ENCODE assay signal across 1 cellular context in the genomic region with DNA sequence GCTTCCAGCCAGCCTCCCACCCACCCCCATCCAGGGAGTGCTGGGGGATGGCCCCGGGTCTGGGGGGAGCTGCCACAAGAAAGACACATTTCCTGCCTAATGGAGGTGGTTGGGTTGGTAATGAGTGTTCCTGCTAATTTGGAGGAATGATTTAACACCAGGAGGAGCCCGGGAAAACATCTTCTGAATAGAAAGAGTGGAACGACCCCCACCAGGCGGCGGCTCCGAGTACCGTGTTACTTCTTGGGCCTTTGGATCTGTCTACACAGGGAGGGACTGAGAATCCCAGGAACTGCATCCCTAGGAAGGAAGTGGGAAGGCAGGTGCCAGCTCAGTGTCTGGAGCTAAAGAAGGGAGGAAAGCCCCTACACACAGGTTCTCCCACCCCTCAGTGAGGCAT.
TF ChIP-seq lines count a peak whose summit lies in the region.

No MANE protein-coding gene starts in this region.

TF ChIP-seq in H1, 55 proteins besides CTCF, POLR2A, EP300 and RAD21 (continued from another document):
- TF ChIP-seq YY1 (IDR thresholded peaks at IDR 0.05; ENCODE audit: low read depth, low read length) (no peak), TEAD4 (IDR thresholded peaks at IDR 0.05; ENCODE audit: low read depth, low read length) (no peak), RNF2 (IDR thresholded peaks at IDR 0.05; ENCODE audit: borderline replicate concordance, low read depth, low read length, missing control alignments, poor library complexity, severe bottlenecking) (no peak), CBX8 (IDR thresholded peaks at IDR 0.05; ENCODE audit: borderline replicate concordance, low read depth, low read length) (no peak), RXRA (IDR thresholded peaks at IDR 0.05; ENCODE audit: insufficient read depth, low read depth, low read length) (no peak), SIN3A (conservative IDR thresholded peaks at IDR 0.05 in 1 of 2, IDR thresholded peaks at IDR 0.05 in 1 of 2; ENCODE audit: low read depth in 1 of 2, low read length in 2 of 2) (no peak), SAP30 (IDR thresholded peaks at IDR 0.05; ENCODE audit: insufficient read depth, insufficient replicate concordance, low read length) (no peak), CREB1 (IDR thresholded peaks at IDR 0.05) (no peak), RFX5 (IDR thresholded peaks at IDR 0.05; ENCODE audit: borderline replicate concordance, low read depth, low read length) (no peak), BCL11A (IDR thresholded peaks at IDR 0.05; ENCODE audit: low read depth in 2 of 2, low read length in 2 of 2) (no peak), MAFK (IDR thresholded peaks at IDR 0.05; ENCODE audit: low read depth, low read length) (no peak), HDAC2 (IDR thresholded peaks at IDR 0.05; ENCODE audit: borderline replicate concordance in 1 of 2, low read depth in 2 of 2, low read length in 2 of 2) (no peak)
